In genomic region chr13:27406178-27406939, GRCh38 we compare ENCODE assay signal across 8 cellular contexts. TPM values are rescaled to one million over a fixed set of nuclear protein-coding genes. Genes with fewer than 3 reads are reported as not detected.
DNase-seq lines count a peak whose midpoint lies in the region; ATAC-seq and TF ChIP-seq lines count a peak whose summit lies in the region.

No MANE protein-coding gene starts in this region.

- peak; percentile 58 for TF ChIP-seq CTCF in astrocyte of the cerebellum (IDR thresholded peaks at IDR 0.05; ENCODE audit: low read depth, low read length, missing control alignments)

- no peaks in the 10 kb centered on the region for H4K20me1 ChIP-seq in GM23248 (ENCODE audit: insufficient read depth)

- H3K27ac ChIP-seq in GM23248: no peak overlapping the region

- H3K79me2 ChIP-seq in GM23248 (ENCODE audit: insufficient read depth): no peaks in the 10 kb centered on the region

- WGBS in GM23248 (ENCODE audit: low coverage in 1 of 2, low lambda C conversion rate in 2 of 2, missing lambda C conversion rate in 2 of 2), 2 experiments: 54 to 61% methylated on average over 12 of the region's 12 CpGs

- ATAC-seq in HG03469 (IDR thresholded peaks at IDR 0.05; ENCODE audit: unreplicated experiment): no peak
- ATAC-seq in HG02852 (IDR thresholded peaks at IDR 0.05; ENCODE audit: unreplicated experiment): no peak

- H3K4me1 ChIP-seq in GM23248 (ENCODE audit: insufficient read depth): peaks cover 12% of the 10 kb centered on the region

- H3K9ac ChIP-seq in GM23248: no peak overlapping the region

- H3F3A ChIP-seq in GM23248 (ENCODE audit: insufficient read depth): peaks cover 18% of the 10 kb centered on the region; the same call in 1 of the 2 replicates

- H2AFZ ChIP-seq in GM23248: no peak overlapping the region

- peaks cover 40% of the 10 kb centered on the region for H3K27me3 ChIP-seq in GM23248 (replicated peaks; ENCODE audit: insufficient read depth)

- in situ Hi-C loops in GM23248 (cut with MboI): no loop called here
- in situ Hi-C loops in astrocyte of the cerebellum (cut with HindIII; ENCODE audit: low sequenced_read_pairs): no loop called here

- DNase-seq in COR-L47 (lab: John Stamatoyannopoulos, UW) (peak; percentile 87), GM23248 (peak; percentile 65), NCI-H82 treated with DMSO at 0.1 percent for 48 hours (lab: John Stamatoyannopoulos, UW; ENCODE audit: unreplicated experiment) (peak; percentile 28), astrocyte of the cerebellum (ENCODE audit: low read depth) (no peak), kidney tubule cell (ENCODE audit: low spot score) (peak; percentile 53), occipital lobe (lab: John Stamatoyannopoulos, UW) (no peak)

- H3K9me2 ChIP-seq in GM23248 (ENCODE audit: insufficient read depth): no peaks in the 10 kb centered on the region

- no peaks in the 10 kb centered on the region for H3K9me3 ChIP-seq in GM23248 (ENCODE audit: low read depth)

- H3K4me3 ChIP-seq in GM23248 (no peak overlapping the region), astrocyte of the cerebellum (ENCODE audit: low read depth, low read length) (no peak overlapping the region)

- no peak overlapping the region for H3K4me2 ChIP-seq in GM23248 (ENCODE audit: unreplicated experiment)

- no peaks in the 10 kb centered on the region for H3K36me3 ChIP-seq in GM23248 (ENCODE audit: low read depth)

RNA-seq across cellular contexts. Expression of gene GTF3A, which starts 18.1 kb away (rescaled TPM):
- total RNA-seq in GM23248 (2014; rRNA removed; shearing (Covaris generic)): 59.9 and 86.2 TPM in 2 replicates
- polyA plus RNA-seq in GM23248 (2016; fragmentation: Nextera tagmentation; extraction: Ambion mirVana): 163 TPM in 2 replicates
- total RNA-seq in occipital lobe: 68.0 TPM

RNA-seq across cellular contexts. Expression of gene MTIF3, which starts 44.0 kb away (rescaled TPM):
- 38.2 and 40.7 TPM in 2 replicates for total RNA-seq in GM23248 (2014; rRNA removed; shearing (Covaris generic))
- polyA plus RNA-seq in GM23248 (2016; fragmentation: Nextera tagmentation; extraction: Ambion mirVana): 64.0 and 66.5 TPM in 2 replicates
- total RNA-seq in occipital lobe: 50.2 TPM

Comparison
In these comparisons a context has a peak if more than half of its experiments do, and no peak if none do; other contexts are left out.
1. DNase-seq: peak in COR-L47 (single experiment), GM23248 (single experiment), NCI-H82 treated with DMSO at 0.1 percent for 48 hours (single experiment) and kidney tubule cell (single experiment); none in astrocyte of the cerebellum (single experiment) and occipital lobe (single experiment).